13 cellular contexts compared by ENCODE assay signal in genomic region chr6:24454452-24454851, GRCh38. TPM values are rescaled to one million over a fixed set of nuclear protein-coding genes. Genes with fewer than 3 reads are reported as not detected.
DNase-seq lines count a peak whose midpoint lies in the region; ATAC-seq and TF ChIP-seq lines count a peak whose summit lies in the region.
"Had no signal": no experiment of that assay in that cellular context is flagged by ENCODE, and none has a peak within 500 bp of the region (broad histone marks: within the 10 kb centered on the region; RNA-seq: fewer than 3 reads in every experiment).

No MANE protein-coding gene starts in this region.

- H3K36me3 ChIP-seq in BE2C (no peaks in the 10 kb centered on the region), osteoblast (ENCODE audit: insufficient read depth, low read length) (no peaks in the 10 kb centered on the region), Karpas-422 (ENCODE audit: insufficient read depth, low read length) (no peaks in the 10 kb centered on the region)
- H3K36me3 ChIP-seq: HAP-1 had no signal

- H3K9me2 ChIP-seq in Karpas-422 (replicated peaks; ENCODE audit: insufficient read depth, low read length) = no peaks in the 10 kb centered on the region

- H3K4me1 ChIP-seq in BE2C = no peaks in the 10 kb centered on the region
- H3K4me1 ChIP-seq in osteoblast (ENCODE audit: insufficient read depth, low read length) = no peaks in the 10 kb centered on the region
- no peaks in the 10 kb centered on the region for H3K4me1 ChIP-seq in Karpas-422 (ENCODE audit: low read length)
- H3K4me1 ChIP-seq: Caco-2, HAP-1 had no signal

- H3K9me3 ChIP-seq in BE2C = no peaks in the 10 kb centered on the region
- no peaks in the 10 kb centered on the region for H3K9me3 ChIP-seq in osteoblast (ENCODE audit: low read depth, low read length)
- H3K9me3 ChIP-seq in Karpas-422 (ENCODE audit: low read length) = no peaks in the 10 kb centered on the region
- H3K9me3 ChIP-seq: Caco-2, HAP-1 had no signal

- no peak overlapping the region for H3K9ac ChIP-seq in Karpas-422 (ENCODE audit: low read length)

- H3K27me3 ChIP-seq in BE2C = no peaks in the 10 kb centered on the region
- H3K27me3 ChIP-seq in osteoblast (ENCODE audit: insufficient read depth, low read length) = no peaks in the 10 kb centered on the region
- H3K27me3 ChIP-seq in Karpas-422 (ENCODE audit: low read length) = no peaks in the 10 kb centered on the region

- no peak for ATAC-seq in GM18520 (IDR thresholded peaks at IDR 0.05; ENCODE audit: unreplicated experiment)

- DNase-seq in BE2C (peak; percentile 24), HUDEP-2 (lab: John Stamatoyannopoulos, UW; ENCODE audit: unreplicated experiment in 76 of 76) (peak in 45 of 76 experiments; percentile 5 to 59 (median 29)), OCI-M1 (lab: John Stamatoyannopoulos, UW) (peak; percentile 67), osteoblast (ENCODE audit: insufficient read length, low spot score, missing footprints) (peak; percentile 26), Karpas-422 (no peak)
- DNase-seq: ACHN; Caco-2; CD4-positive, alpha-beta T cell; GDM1; KG1 had no signal

- H3K79me2 ChIP-seq in osteoblast (ENCODE audit: insufficient read depth, low read length) (no peaks in the 10 kb centered on the region), Karpas-422 (ENCODE audit: low read length) (no peaks in the 10 kb centered on the region)

- H3K4me2 ChIP-seq in osteoblast (ENCODE audit: insufficient read depth, low read length) (no peak overlapping the region), Karpas-422 (ENCODE audit: low read depth, low read length, poor library complexity, severe bottlenecking) (no peak overlapping the region)

- no peak overlapping the region for H3K27ac ChIP-seq in osteoblast (ENCODE audit: low read depth, low read length)
- H3K27ac ChIP-seq in Karpas-422 (ENCODE audit: low read length) = no peak overlapping the region
- H3K27ac ChIP-seq: C4-2B had no signal

- H3K4me3 ChIP-seq in BE2C (ENCODE audit: low read depth, low read length) (no peak overlapping the region), osteoblast (ENCODE audit: insufficient read depth, low read length) (no peak overlapping the region), Karpas-422 (ENCODE audit: low read length) (no peak overlapping the region)
- H3K4me3 ChIP-seq: HAP-1 had no signal

- H2AFZ ChIP-seq in osteoblast (ENCODE audit: low read length) = no peak overlapping the region
- H2AFZ ChIP-seq in Karpas-422 (ENCODE audit: low read length) = no peak overlapping the region

- TF ChIP-seq CTCF in BE2C (IDR thresholded peaks at IDR 0.05; ENCODE audit: low read depth, low read length) (no peak), osteoblast (IDR thresholded peaks at IDR 0.05; ENCODE audit: extremely low read depth, low read depth, low read length) (no peak)

- H4K20me1 ChIP-seq in osteoblast (ENCODE audit: insufficient read depth, low read length) (no peaks in the 10 kb centered on the region), Karpas-422 (ENCODE audit: insufficient read depth, low read depth, low read length) (no peaks in the 10 kb centered on the region)

RNA-seq across cellular contexts. Expression of gene GPLD1, which starts 34.9 kb away (rescaled TPM):
- 1.7 TPM for polyA plus RNA-seq in BE2C (2012; ENCODE audit: insufficient read depth, insufficient read length, low read depth)
- total RNA-seq in osteoblast = 0.72 and 0.88 TPM in 2 replicates
- total RNA-seq in Karpas-422 (2014; rRNA removed; shearing (Covaris generic); ENCODE audit: low replicate concordance) = 8.5 and 9.0 TPM in 2 replicates

RNA-seq across cellular contexts. Expression of gene ALDH5A1, which starts 40.3 kb away (rescaled TPM):
- 3.3 TPM for polyA plus RNA-seq in BE2C (2012; ENCODE audit: insufficient read depth, insufficient read length, low read depth)
- total RNA-seq in osteoblast = 1.8 and 2.2 TPM in 2 replicates
- total RNA-seq in Karpas-422 (2014; rRNA removed; shearing (Covaris generic); ENCODE audit: low replicate concordance) = 33.1 and 33.9 TPM in 2 replicates

RNA-seq across cellular contexts. Expression of gene MRS2, which starts 51.7 kb away (rescaled TPM):
- polyA plus RNA-seq in BE2C (2012; ENCODE audit: insufficient read depth, insufficient read length, low read depth) = 23.8 TPM
- 22.7 and 23.5 TPM in 2 replicates for total RNA-seq in osteoblast
- 25.2 and 37.3 TPM in 2 replicates for total RNA-seq in Karpas-422 (2014; rRNA removed; shearing (Covaris generic); ENCODE audit: low replicate concordance)

Comparison
In these comparisons a context has a peak if more than half of its experiments do, and no peak if none do; other contexts are left out.
1. RNA of gene ALDH5A1, which starts 40.3 kb away (total RNA-seq): 33.1 to 33.9 TPM in Karpas-422; 1.8 to 2.2 TPM in osteoblast; every median in the first group is over 10 times any median in the second.